ENCODE assay signal across 31 cellular contexts in the genomic region with DNA sequence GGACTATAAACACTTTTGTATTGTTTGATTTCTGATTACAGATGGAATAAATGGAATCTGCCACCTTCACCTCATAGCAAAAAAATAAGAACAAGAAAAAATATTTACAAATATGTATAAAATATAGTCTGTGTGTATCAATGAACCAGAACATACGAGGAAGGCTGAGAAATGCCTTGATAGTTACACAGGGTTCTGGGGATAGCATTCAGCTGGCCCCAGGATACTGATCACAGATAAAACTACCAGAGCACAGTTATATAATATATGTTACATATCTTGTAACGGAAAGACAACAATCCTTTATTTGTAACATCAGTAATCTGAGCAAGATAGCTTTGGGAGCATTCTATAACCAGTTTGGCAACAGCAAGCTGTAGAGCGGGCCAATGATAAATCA.
"Had no signal": no experiment of that assay in that cellular context is flagged by ENCODE, and none has a peak within 500 bp of the region (broad histone marks: within the 10 kb centered on the region; RNA-seq: fewer than 3 reads in every experiment).

No MANE protein-coding gene starts in this region.

- DNase-seq: activated B cell treated with CpG ODN at 0.5 μM for 24 hours; activated CD4-positive, alpha-beta memory T cell treated with anti-CD3 and anti-CD28 coated beads for 36 hours; activated CD4-positive, alpha-beta T cell treated with anti-CD3 and anti-CD28 coated beads for 4 hours; activated CD4-positive, alpha-beta T cell treated with anti-CD3 and anti-CD28 coated beads, Interleukin-2, amount 10 ng/mL, durations not matched to agents 24 days and 14 days; activated CD4-positive, alpha-beta T cell treated with anti-CD3 and anti-CD28 coated beads, Interleukin-2, amount 50 U/mL, for 1 hour; activated CD4-positive, alpha-beta T cell treated with anti-CD3 and anti-CD28 coated beads, Interleukin-2, amount 50 U/mL, for 4 hours; activated CD4-positive, CD25-positive, alpha-beta regulatory T cell treated with anti-CD3 and anti-CD28 coated beads, Interleukin-2, amount 50 U/mL, for 72 hours; activated CD8-positive, alpha-beta memory T cell treated with anti-CD3 and anti-CD28 coated beads, Interleukin-2, amount 50 U/mL, for 4 hours; activated CD8-positive, alpha-beta T cell treated with anti-CD3 and anti-CD28 coated beads for 36 hours; activated effector memory CD4-positive, alpha-beta T cell treated with anti-CD3 and anti-CD28 coated beads, Interleukin-2, amount 50 U/mL, for 16 hours; activated gamma-delta T cell treated with Interleukin-2 at 50 U/mL for 16 hours; activated naive CD4-positive, alpha-beta T cell; activated naive CD4-positive, alpha-beta T cell treated with anti-CD3 and anti-CD28 coated beads for 36 hours; activated naive CD4-positive, alpha-beta T cell treated with anti-CD3 and anti-CD28 coated beads, Interleukin-2, amount 50 U/mL, for 16 hours; activated naive CD8-positive, alpha-beta T cell treated with anti-CD3 and anti-CD28 coated beads for 36 hours; activated T-cell treated with anti-CD3 and anti-CD28 coated beads for 4 hours; activated T-cell treated with anti-CD3 and anti-CD28 coated beads, Interleukin-2, amount 50 U/mL, for 1 hour; activated T-cell treated with anti-CD3 and anti-CD28 coated beads, Interleukin-2, amount 50 U/mL, for 4 hours; activated T-cell treated with anti-CD3 and anti-CD28 coated beads, Interleukin-2, amount 50 U/mL, for 72 hours; adrenal gland; amniotic stem cell; aorta; body of pancreas; brain microvascular endothelial cell; central memory CD4-positive, alpha-beta T cell; T-helper 2 cell; T-helper 9 cell had no signal

- H3K4me3 ChIP-seq: adrenal gland, body of pancreas, breast epithelium had no signal

- ATAC-seq: activated CD8-positive, alpha-beta T cell treated with anti-CD3 and anti-CD28 coated beads for 36 hours; activated naive CD4-positive, alpha-beta T cell treated with anti-CD3 and anti-CD28 coated beads, Interleukin-2, amount 50 U/mL, for 72 hours; activated T-cell treated with anti-CD3 and anti-CD28 coated beads, Interleukin-2, amount 50 U/mL, for 4 hours; activated T-cell treated with anti-CD3 and anti-CD28 coated beads, Interleukin-2, amount 50 U/mL, for 72 hours; activated T-helper 17 cell treated with anti-CD3 and anti-CD28 coated beads, Interleukin-2, amount 50 U/mL, for 72 hours; body of pancreas had no signal

- H3K27me3 ChIP-seq: adrenal gland, body of pancreas, brain microvascular endothelial cell, breast epithelium had no signal

- H3K27ac ChIP-seq: adrenal gland, body of pancreas, brain microvascular endothelial cell, breast epithelium, VCaP had no signal

- H3K4me1 ChIP-seq: adrenal gland, body of pancreas, breast epithelium had no signal

- H3K36me3 ChIP-seq: adrenal gland, brain microvascular endothelial cell, breast epithelium had no signal

- H3K9me3 ChIP-seq: adrenal gland, body of pancreas, breast epithelium had no signal
